In genomic region chr14:78933948-78934524, GRCh38 we compare ENCODE assay signal across 9 cellular contexts.
A peak's percentile ranks its signal among the peaks of the same experiment; 100 is the strongest.
DNase-seq lines count a peak whose midpoint lies in the region; ATAC-seq and TF ChIP-seq lines count a peak whose summit lies in the region.
"Had no signal": no experiment of that assay in that cellular context is flagged by ENCODE, and none has a peak within 500 bp of the region (broad histone marks: within the 10 kb centered on the region; RNA-seq: fewer than 3 reads in every experiment).

No MANE protein-coding gene starts in this region.

- intact Hi-C loops in stomach (cut with DNase I; ENCODE audit: low total_unique reads), result no loop called here

- TF ChIP-seq EP300 in stomach (IDR thresholded peaks at IDR 0.05), result no peak
- TF ChIP-seq EP300 in upper lobe of left lung (IDR thresholded peaks at IDR 0.05), result no peak

- H3K4me1 ChIP-seq in stomach (no peaks in the 10 kb centered on the region), upper lobe of left lung (no peaks in the 10 kb centered on the region)
- H3K4me1 ChIP-seq: HAP-1 had no signal

- H3K9me3 ChIP-seq in stomach (no peaks in the 10 kb centered on the region), upper lobe of left lung (no peaks in the 10 kb centered on the region)
- H3K9me3 ChIP-seq: HAP-1 had no signal

- H3K36me3 ChIP-seq in stomach, result no peaks in the 10 kb centered on the region
- H3K36me3 ChIP-seq in upper lobe of left lung, result no peaks in the 10 kb centered on the region
- H3K36me3 ChIP-seq: HAP-1 had no signal

- H3K4me3 ChIP-seq in AG09309 (ENCODE audit: control insufficient read depth, low read depth, low read length) (no peak overlapping the region), stomach (no peak overlapping the region), upper lobe of left lung (no peak overlapping the region)
- H3K4me3 ChIP-seq: HAP-1 had no signal

- TF ChIP-seq CTCF in AG09309 (IDR thresholded peaks at IDR 0.05; ENCODE audit: control insufficient read depth, insufficient read depth, low read depth, low read length, missing control alignments) (peak; percentile 43), GM20000 (IDR thresholded peaks at IDR 0.05; ENCODE audit: extremely low read depth, missing control alignments) (no peak), stomach (IDR thresholded peaks at IDR 0.05) (peak in 3 of 7 experiments; percentile 13 to 25 (median 18)), upper lobe of left lung (IDR thresholded peaks at IDR 0.05) (peak in 2 of 6 experiments; percentile 17 to 22)

- no peak for DNase-seq in AG09309 (ENCODE audit: low read depth)
- DNase-seq in GM20000 (ENCODE audit: low spot score), result peak; percentile 25
- peak; percentile 15 for DNase-seq in OCI-M1 (lab: John Stamatoyannopoulos, UW)
- peak; percentile 18 for DNase-seq in foreskin melanocyte
- DNase-seq in activated CD4-positive, alpha-beta T cell treated with anti-CD3 and anti-CD28 coated beads, Interleukin-2, amount 50 U/mL, for 4 hours, result no peak
- no peak for DNase-seq in stomach
- DNase-seq in upper lobe of left lung, result no peak

- H3K27ac ChIP-seq in stomach (no peak overlapping the region), upper lobe of left lung (no peak overlapping the region)

- WGBS in stomach, 5 donors, result 18 to 22% (median 21%) methylated on average over 4 of the region's 4 CpGs
- WGBS in upper lobe of left lung, 2 donors, result 24 to 27% methylated on average over 4 of the region's 4 CpGs

- ATAC-seq in HG03280 (IDR thresholded peaks at IDR 0.05; ENCODE audit: unreplicated experiment) (no peak), upper lobe of left lung (ENCODE audit: low FRiP score in 2 of 2) (no peak)

- TF ChIP-seq POLR2A in stomach (IDR thresholded peaks at IDR 0.05) (no peak), upper lobe of left lung (IDR thresholded peaks at IDR 0.05) (no peak)

- H3K27me3 ChIP-seq in stomach (peaks cover 0 to 6% (median 0%) of the 10 kb centered on the region in 3 donors), upper lobe of left lung (no peaks in the 10 kb centered on the region)

Comparison
In these comparisons a context has a peak if more than half of its experiments do, and no peak if none do; other contexts are left out.
1. DNase-seq: peak in GM20000 (single experiment), OCI-M1 (single experiment) and foreskin melanocyte (single experiment); none in AG09309 (single experiment), activated CD4-positive, alpha-beta T cell treated with anti-CD3 and anti-CD28 coated beads, Interleukin-2, amount 50 U/mL, for 4 hours (0 of 2), stomach (single experiment) and upper lobe of left lung (0 of 2).